ENCODE assay signal across 11 cellular contexts in genomic region chr2:219406861-219407230, GRCh38. TPM values are rescaled to one million over a fixed set of nuclear protein-coding genes. Genes with fewer than 3 reads are reported as not detected.
DNase-seq lines count a peak whose midpoint lies in the region; ATAC-seq and TF ChIP-seq lines count a peak whose summit lies in the region.
"Had no signal": no experiment of that assay in that cellular context is flagged by ENCODE, and none has a peak within 500 bp of the region (broad histone marks: within the 10 kb centered on the region; RNA-seq: fewer than 3 reads in every experiment).

No MANE protein-coding gene starts in this region.

- no peak overlapping the region for H3K27ac ChIP-seq in foreskin keratinocyte

- H3K4me3 Mint-ChIP-seq in osteocyte (ENCODE audit: unreplicated experiment), result no peak overlapping the region
- H3K4me3 Mint-ChIP-seq: activated T-cell treated with anti-CD3 and anti-CD28 coated beads, Interleukin-2, amount 50 U/mL, for 4 hours; CD8-positive, alpha-beta memory T cell; T-helper 2 cell treated with Interferon-gamma antibody and Interleukin-4, amounts not matched to agents 5 μg/mL and 100 μg/mL, for 36 hours had no signal

- TF ChIP-seq CTCF in foreskin keratinocyte (conservative IDR thresholded peaks at IDR 0.05) (no peak), osteocyte (IDR thresholded peaks at IDR 0.05) (no peak), GM10266 (IDR thresholded peaks at IDR 0.05; ENCODE audit: control insufficient read depth, insufficient read depth, low read depth, missing control alignments) (no peak)

- DNase-seq in AG20443 (ENCODE audit: low spot score), result peak; percentile 92
- peak; percentile 20 to 71 for DNase-seq in foreskin keratinocyte
- no peak for DNase-seq in osteocyte (ENCODE audit: extremely low spot score, unreplicated experiment)
- no peak for DNase-seq in NCI-H774 (lab: John Stamatoyannopoulos, UW)
- no peak for DNase-seq in SKM-1 (lab: John Stamatoyannopoulos, UW; ENCODE audit: unreplicated experiment)
- DNase-seq in GM10266 (ENCODE audit: extremely low spot score), result no peak
- DNase-seq: activated T-cell treated with anti-CD3 and anti-CD28 coated beads, Interleukin-2, amount 50 U/mL, for 4 hours; CD8-positive, alpha-beta memory T cell had no signal

- H3K27me3 Mint-ChIP-seq in osteocyte (ENCODE audit: unreplicated experiment), result no peaks in the 10 kb centered on the region

- H3K27me3 ChIP-seq in foreskin keratinocyte, result peaks cover 5% of the 10 kb centered on the region

- H3K4me1 Mint-ChIP-seq in osteocyte (ENCODE audit: unreplicated experiment), result peaks cover 7% of the 10 kb centered on the region

- no peaks in the 10 kb centered on the region for H3K36me3 Mint-ChIP-seq in osteocyte (ENCODE audit: unreplicated experiment)
- H3K36me3 Mint-ChIP-seq: CD8-positive, alpha-beta memory T cell had no signal

- ATAC-seq in SK-N-SH treated with all-trans-retinoic acid at 6 μM for 48 hours (peak; percentile 68), foreskin keratinocyte (peak; percentile 17), HG03095 (IDR thresholded peaks at IDR 0.05; ENCODE audit: unreplicated experiment) (no peak)
- ATAC-seq: activated T-cell treated with anti-CD3 and anti-CD28 coated beads, Interleukin-2, amount 50 U/mL, for 4 hours had no signal

- H3K27ac Mint-ChIP-seq in osteocyte (ENCODE audit: unreplicated experiment), result peak overlapping the region; percentile 25
- H3K27ac Mint-ChIP-seq: CD8-positive, alpha-beta memory T cell; T-helper 2 cell treated with Interferon-gamma antibody and Interleukin-4, amounts not matched to agents 5 μg/mL and 100 μg/mL, for 36 hours had no signal

- H3K9me3 Mint-ChIP-seq in osteocyte (ENCODE audit: unreplicated experiment), result no peaks in the 10 kb centered on the region
- H3K9me3 Mint-ChIP-seq: activated T-cell treated with anti-CD3 and anti-CD28 coated beads, Interleukin-2, amount 50 U/mL, for 4 hours; T-helper 2 cell treated with Interferon-gamma antibody and Interleukin-4, amounts not matched to agents 5 μg/mL and 100 μg/mL, for 36 hours had no signal

- H3K4me1 ChIP-seq in foreskin keratinocyte, result no peaks in the 10 kb centered on the region

TF ChIP-seq in SK-N-SH treated with all-trans-retinoic acid at 6 μM for 48 hours, 23 proteins besides CTCF, POLR2A, EP300 and RAD21:
- no peak for TF ChIP-seq ZC3H10 (CRISPR knock-in tag; IDR thresholded peaks at IDR 0.05)
- no peak for TF ChIP-seq SNAI2 (CRISPR knock-in tag; IDR thresholded peaks at IDR 0.05)
- TF ChIP-seq, protein P1, sequence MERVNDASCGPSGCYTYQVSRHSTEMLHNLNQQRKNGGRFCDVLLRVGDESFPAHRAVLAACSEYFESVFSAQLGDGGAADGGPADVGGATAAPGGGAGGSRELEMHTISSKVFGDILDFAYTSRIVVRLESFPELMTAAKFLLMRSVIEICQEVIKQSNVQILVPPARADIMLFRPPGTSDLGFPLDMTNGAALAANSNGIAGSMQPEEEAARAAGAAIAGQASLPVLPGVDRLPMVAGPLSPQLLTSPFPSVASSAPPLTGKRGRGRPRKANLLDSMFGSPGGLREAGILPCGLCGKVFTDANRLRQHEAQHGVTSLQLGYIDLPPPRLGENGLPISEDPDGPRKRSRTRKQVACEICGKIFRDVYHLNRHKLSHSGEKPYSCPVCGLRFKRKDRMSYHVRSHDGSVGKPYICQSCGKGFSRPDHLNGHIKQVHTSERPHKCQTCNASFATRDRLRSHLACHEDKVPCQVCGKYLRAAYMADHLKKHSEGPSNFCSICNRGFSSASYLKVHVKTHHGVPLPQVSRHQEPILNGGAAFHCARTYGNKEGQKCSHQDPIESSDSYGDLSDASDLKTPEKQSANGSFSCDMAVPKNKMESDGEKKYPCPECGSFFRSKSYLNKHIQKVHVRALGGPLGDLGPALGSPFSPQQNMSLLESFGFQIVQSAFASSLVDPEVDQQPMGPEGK (CRISPR knock-in tag; IDR thresholded peaks at IDR 0.05; ENCODE audit: borderline replicate concordance), result no peak
- TF ChIP-seq, protein P2, sequence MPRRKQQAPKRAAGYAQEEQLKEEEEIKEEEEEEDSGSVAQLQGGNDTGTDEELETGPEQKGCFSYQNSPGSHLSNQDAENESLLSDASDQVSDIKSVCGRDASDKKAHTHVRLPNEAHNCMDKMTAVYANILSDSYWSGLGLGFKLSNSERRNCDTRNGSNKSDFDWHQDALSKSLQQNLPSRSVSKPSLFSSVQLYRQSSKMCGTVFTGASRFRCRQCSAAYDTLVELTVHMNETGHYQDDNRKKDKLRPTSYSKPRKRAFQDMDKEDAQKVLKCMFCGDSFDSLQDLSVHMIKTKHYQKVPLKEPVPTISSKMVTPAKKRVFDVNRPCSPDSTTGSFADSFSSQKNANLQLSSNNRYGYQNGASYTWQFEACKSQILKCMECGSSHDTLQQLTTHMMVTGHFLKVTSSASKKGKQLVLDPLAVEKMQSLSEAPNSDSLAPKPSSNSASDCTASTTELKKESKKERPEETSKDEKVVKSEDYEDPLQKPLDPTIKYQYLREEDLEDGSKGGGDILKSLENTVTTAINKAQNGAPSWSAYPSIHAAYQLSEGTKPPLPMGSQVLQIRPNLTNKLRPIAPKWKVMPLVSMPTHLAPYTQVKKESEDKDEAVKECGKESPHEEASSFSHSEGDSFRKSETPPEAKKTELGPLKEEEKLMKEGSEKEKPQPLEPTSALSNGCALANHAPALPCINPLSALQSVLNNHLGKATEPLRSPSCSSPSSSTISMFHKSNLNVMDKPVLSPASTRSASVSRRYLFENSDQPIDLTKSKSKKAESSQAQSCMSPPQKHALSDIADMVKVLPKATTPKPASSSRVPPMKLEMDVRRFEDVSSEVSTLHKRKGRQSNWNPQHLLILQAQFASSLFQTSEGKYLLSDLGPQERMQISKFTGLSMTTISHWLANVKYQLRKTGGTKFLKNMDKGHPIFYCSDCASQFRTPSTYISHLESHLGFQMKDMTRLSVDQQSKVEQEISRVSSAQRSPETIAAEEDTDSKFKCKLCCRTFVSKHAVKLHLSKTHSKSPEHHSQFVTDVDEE (CRISPR knock-in tag; IDR thresholded peaks at IDR 0.05), result no peak
- TF ChIP-seq OSR1 (CRISPR knock-in tag; IDR thresholded peaks at IDR 0.05), result no peak
- TF ChIP-seq ZFP30 (CRISPR knock-in tag; IDR thresholded peaks at IDR 0.05), result no peak
- TF ChIP-seq TOX (CRISPR knock-in tag; IDR thresholded peaks at IDR 0.05; ENCODE audit: borderline replicate concordance), result no peak
- no peak for TF ChIP-seq GLIS3 (CRISPR knock-in tag; IDR thresholded peaks at IDR 0.05)
- TF ChIP-seq ZFP3 (CRISPR knock-in tag; IDR thresholded peaks at IDR 0.05), result no peak
- TF ChIP-seq ZNF8 (CRISPR knock-in tag; IDR thresholded peaks at IDR 0.05), result no peak
- TF ChIP-seq CSDC2 (CRISPR knock-in tag; IDR thresholded peaks at IDR 0.05), result no peak
- TF ChIP-seq RARB (CRISPR knock-in tag; IDR thresholded peaks at IDR 0.05), result no peak
- TF ChIP-seq ESRRG (CRISPR knock-in tag; IDR thresholded peaks at IDR 0.05), result no peak
- TF ChIP-seq POU6F1 (CRISPR knock-in tag; IDR thresholded peaks at IDR 0.05; ENCODE audit: borderline replicate concordance, low read depth), result no peak
- no peak for TF ChIP-seq CREB5 (CRISPR knock-in tag; IDR thresholded peaks at IDR 0.05; ENCODE audit: low read depth)

RNA-seq across cellular contexts. Expression of gene DES, which starts 11.3 kb away (rescaled TPM):
- total RNA-seq in foreskin keratinocyte, result not detected in 2 replicates
- 0.03 TPM in 1 of 2 replicates, not detected in the other for polyA plus RNA-seq in foreskin keratinocyte
- total RNA-seq in osteocyte, result not detected in 2 replicates
- total RNA-seq: CD8-positive, alpha-beta memory T cell had no signal
- polyA plus RNA-seq: CD8-positive, alpha-beta memory T cell had no signal

RNA-seq across cellular contexts. Expression of gene DNPEP, which starts 19.1 kb away (rescaled TPM):
- 59.9 and 64.0 TPM in 2 replicates for total RNA-seq in foreskin keratinocyte
- 55.2 and 59.0 TPM in 2 replicates for polyA plus RNA-seq in foreskin keratinocyte
- total RNA-seq in osteocyte, result 58.1 and 73.2 TPM in 2 replicates

RNA-seq across cellular contexts. Expression of gene SPEG, which starts 27.8 kb away (rescaled TPM):
- total RNA-seq in foreskin keratinocyte, result 24.9 and 32.6 TPM in 2 replicates
- 27.4 and 28.7 TPM in 2 replicates for polyA plus RNA-seq in foreskin keratinocyte
- 27.0 and 30.3 TPM in 2 replicates for total RNA-seq in osteocyte

Comparison
In these comparisons a context has a peak if more than half of its experiments do, and no peak if none do; other contexts are left out.
1. DNase-seq: peak in AG20443 (single experiment) and foreskin keratinocyte (2 of 2); none in osteocyte (single experiment), NCI-H774 (single experiment), SKM-1 (single experiment) and GM10266 (single experiment).